Comparison of ENCODE assay signal across 16 cellular contexts in genomic region chr5:68995847-68996204, GRCh38.
DNase-seq lines count a peak whose midpoint lies in the region; FAIRE-seq and TF ChIP-seq lines count a peak whose summit lies in the region.
"Had no signal": no experiment of that assay in that cellular context is flagged by ENCODE, and none has a peak within 500 bp of the region (broad histone marks: within the 10 kb centered on the region; RNA-seq: fewer than 3 reads in every experiment).

No MANE protein-coding gene starts in this region.

- no peak overlapping the region for H3K4me3 Mint-ChIP-seq in MCF 10A (ENCODE audit: unreplicated experiment)
- H3K4me3 Mint-ChIP-seq in CD4-positive, alpha-beta memory T cell, result no peak overlapping the region

- TF ChIP-seq RAD21 in neural cell (conservative IDR thresholded peaks at IDR 0.05), result no peak

- in situ Hi-C loops in mammary epithelial cell (cut with MboI; ENCODE audit: low sequenced_read_pairs in 2 of 2), result loop anchor here in 1 of 2 donors (25.0 kb wide), 1 partner anchor 534 kb away; no protein-coding TSS in a partner anchor

- intact Hi-C loops in mammary epithelial cell (cut with micrococcal nuclease), result no loop called here
- intact Hi-C loops in MCF 10A (cut with micrococcal nuclease), result no loop called here
- intact Hi-C loops in esophagus squamous epithelium (cut with DNase I), result no loop called here
- intact Hi-C loops in CD4-positive, alpha-beta memory T cell (cut with micrococcal nuclease), result no loop called here

- peaks cover 10% of the 10 kb centered on the region for H3K27me3 Mint-ChIP-seq in MCF 10A (ENCODE audit: insufficient read depth, unreplicated experiment)
- peaks cover 6 to 10% of the 10 kb centered on the region in 2 donors for H3K27me3 Mint-ChIP-seq in CD4-positive, alpha-beta memory T cell

- H3K9ac ChIP-seq in mammary epithelial cell (ENCODE audit: insufficient read depth, low read length) (no peak overlapping the region), neural cell (ENCODE audit: low read length) (no peak overlapping the region)
- H3K9ac ChIP-seq: BLaER1 treated with 17β-estradiol and CSF1 and Interleukin-3, amounts not matched to agents 10 nM and 100 nM had no signal

- H3K4me1 ChIP-seq in mammary epithelial cell (ENCODE audit: insufficient read depth, low read length) (peaks cover 15% of the 10 kb centered on the region), esophagus squamous epithelium (peaks cover 0 to 23% (median 13%) of the 10 kb centered on the region in 3 donors), BE2C (no peaks in the 10 kb centered on the region; the same call in none of the 2 replicates)
- no peaks in the 10 kb centered on the region for H3K4me1 ChIP-seq in CD4-positive, alpha-beta memory T cell (ENCODE audit: insufficient read depth, low read length)
- H3K4me1 ChIP-seq: HAP-1 had no signal

- H3K4me2 ChIP-seq in mammary epithelial cell (ENCODE audit: insufficient read depth, low read depth, low read length) (no peak overlapping the region), neural cell (ENCODE audit: low read length) (no peak overlapping the region)
- H3K4me2 ChIP-seq: BLaER1 treated with 17β-estradiol and CSF1 and Interleukin-3, amounts not matched to agents 10 nM and 100 nM had no signal

- peak; percentile 47 for FAIRE-seq in bronchial epithelial cell (lab: Jason Lieb, UNC)

- 44% methylated on average over 4 of the region's 4 CpGs for WGBS in mammary epithelial cell (ENCODE audit: low coverage, missing lambda C conversion rate)
- WGBS in esophagus squamous epithelium, 2 donors, result 43 to 44% methylated on average over 4 of the region's 4 CpGs

- H4K20me1 ChIP-seq in mammary epithelial cell (ENCODE audit: insufficient read depth, low read length) (no peaks in the 10 kb centered on the region), neural cell (ENCODE audit: insufficient read depth) (no peaks in the 10 kb centered on the region)
- H4K20me1 ChIP-seq: BLaER1 treated with 17β-estradiol and CSF1 and Interleukin-3, amounts not matched to agents 10 nM and 100 nM had no signal

- H3K27me3 ChIP-seq in mammary epithelial cell (ENCODE audit: insufficient read depth, low read length), result no peaks in the 10 kb centered on the region
- H3K27me3 ChIP-seq in bronchial epithelial cell (ENCODE audit: control insufficient read depth, insufficient read depth, low read length), result peaks cover 2% of the 10 kb centered on the region
- H3K27me3 ChIP-seq in esophagus squamous epithelium, result no peaks in the 10 kb centered on the region
- H3K27me3 ChIP-seq in neural cell (ENCODE audit: insufficient read depth, low read depth, low read length), result no peaks in the 10 kb centered on the region
- H3K27me3 ChIP-seq in CD4-positive, alpha-beta memory T cell (ENCODE audit: insufficient read depth, low read length), result no peaks in the 10 kb centered on the region
- no peaks in the 10 kb centered on the region for H3K27me3 ChIP-seq in BE2C
- H3K27me3 ChIP-seq: BLaER1 treated with 17β-estradiol and CSF1 and Interleukin-3, amounts not matched to agents 10 nM and 100 nM had no signal

- H3F3A ChIP-seq in neural cell (ENCODE audit: insufficient read depth, low read length, poor library complexity, severe bottlenecking), result no peaks in the 10 kb centered on the region

- CTCF ChIA-PET in mammary epithelial cell (lab: Charles Lee; ENCODE audit: low non-redundant PET), result no interaction called here
- CTCF ChIA-PET in MCF 10A (lab: Yijun Ruan, JAX), result interaction anchor here (0.6 to 1.5 kb wide), 5 partner anchors 10 to 709 kb away, joined by 3 to 4 read pairs (median 3); no protein-coding TSS in a partner anchor
- CTCF ChIA-PET in CD4-positive, alpha-beta memory T cell (lab: Charles Lee; ENCODE audit: partially characterized antibody), result no interaction called here

- TF ChIP-seq POLR2A in esophagus squamous epithelium (IDR thresholded peaks at IDR 0.05), result no peak

- H3K27ac ChIP-seq in mammary epithelial cell (ENCODE audit: insufficient read depth, low read depth, low read length) (peak overlapping the region; percentile 4), esophagus squamous epithelium (peak overlapping the region in 3 of 4 donors; percentile 26 to 61 (median 40)), neural cell (ENCODE audit: low read length) (peak overlapping the region; percentile 37)
- H3K27ac ChIP-seq in CD4-positive, alpha-beta memory T cell (ENCODE audit: low read depth, low read length), result no peak overlapping the region
- H3K27ac ChIP-seq: 22Rv1; BLaER1 treated with 17β-estradiol and CSF1 and Interleukin-3, amounts not matched to agents 10 nM and 100 nM had no signal

- H2AFZ ChIP-seq in mammary epithelial cell (ENCODE audit: low read depth, low read length) (peak overlapping the region; percentile 74), neural cell (ENCODE audit: low read depth, low read length) (no peak overlapping the region)

- H3K9me2 ChIP-seq in neural cell (ENCODE audit: insufficient read depth, low read length), result no peaks in the 10 kb centered on the region

- BruUV-seq in mammary epithelial cell (replicated peaks; lab: Mats Ljungman, UMichigan) (no TSS peak), MCF 10A (replicated peaks; lab: Mats Ljungman, UMichigan) (no TSS peak)

- H3K4me1 Mint-ChIP-seq in MCF 10A (ENCODE audit: insufficient read depth, unreplicated experiment), result no peaks in the 10 kb centered on the region
- peaks cover 0 to 7% (median 3%) of the 10 kb centered on the region in 4 donors for H3K4me1 Mint-ChIP-seq in CD4-positive, alpha-beta memory T cell

- TF ChIP-seq EP300 in neural cell (conservative IDR thresholded peaks at IDR 0.05; ENCODE audit: poor library complexity, severe bottlenecking), result no peak

- no peak overlapping the region for H3K27ac Mint-ChIP-seq in MCF 10A (ENCODE audit: low read depth, unreplicated experiment)
- no peak overlapping the region for H3K27ac Mint-ChIP-seq in CD4-positive, alpha-beta memory T cell
- H3K27ac Mint-ChIP-seq: CD4-positive, CD25-positive, alpha-beta regulatory T cell had no signal

- H3K36me3 ChIP-seq in mammary epithelial cell (ENCODE audit: insufficient read depth, low read length), result no peaks in the 10 kb centered on the region
- no peaks in the 10 kb centered on the region for H3K36me3 ChIP-seq in bronchial epithelial cell (ENCODE audit: control insufficient read depth, insufficient read depth, low read length)
- no peaks in the 10 kb centered on the region for H3K36me3 ChIP-seq in esophagus squamous epithelium
- no peaks in the 10 kb centered on the region for H3K36me3 ChIP-seq in neural cell (ENCODE audit: insufficient read depth, low read length)
- no peaks in the 10 kb centered on the region for H3K36me3 ChIP-seq in CD4-positive, alpha-beta memory T cell (ENCODE audit: insufficient read depth, low read length)
- H3K36me3 ChIP-seq in BE2C, result no peaks in the 10 kb centered on the region
- H3K36me3 ChIP-seq: BLaER1 treated with 17β-estradiol and CSF1 and Interleukin-3, amounts not matched to agents 10 nM and 100 nM; HAP-1 had no signal

- H3K79me2 ChIP-seq in mammary epithelial cell (ENCODE audit: insufficient read depth, low read length), result no peaks in the 10 kb centered on the region
- H3K79me2 ChIP-seq in neural cell (replicated peaks; ENCODE audit: insufficient read depth, low read length), result no peaks in the 10 kb centered on the region

- H3K9me3 ChIP-seq in mammary epithelial cell (replicated peaks; ENCODE audit: insufficient read depth, low read length) (no peaks in the 10 kb centered on the region), esophagus squamous epithelium (no peaks in the 10 kb centered on the region), neural cell (ENCODE audit: low read length) (no peaks in the 10 kb centered on the region), BE2C (no peaks in the 10 kb centered on the region)
- H3K9me3 ChIP-seq in CD4-positive, alpha-beta memory T cell (ENCODE audit: control insufficient read depth in 1 of 2, low read length in 2 of 2), result no peaks in the 10 kb centered on the region
- H3K9me3 ChIP-seq: BLaER1 treated with 17β-estradiol and CSF1 and Interleukin-3, amounts not matched to agents 10 nM and 100 nM; HAP-1 had no signal

- H3K36me3 Mint-ChIP-seq in MCF 10A (ENCODE audit: insufficient read depth, unreplicated experiment), result no peaks in the 10 kb centered on the region
- H3K36me3 Mint-ChIP-seq in CD4-positive, alpha-beta memory T cell, result no peaks in the 10 kb centered on the region
- H3K36me3 Mint-ChIP-seq: CD4-positive, CD25-positive, alpha-beta regulatory T cell had no signal

- dilution Hi-C loops in mammary epithelial cell (cut with HindIII; ENCODE audit: low sequenced_read_pairs), result no loop called here

- POLR2A ChIA-PET in MCF 10A (lab: Yijun Ruan, JAX), result no interaction called here
- POLR2A ChIA-PET in CD4-positive, alpha-beta memory T cell (lab: Charles Lee; ENCODE audit: partially characterized antibody), result no interaction called here

- no peak overlapping the region for H3K4me3 ChIP-seq in mammary epithelial cell (replicated peaks in 1 of 3; ENCODE audit: insufficient read depth in 1 of 3, low read depth in 2 of 3, low read length in 3 of 3)
- H3K4me3 ChIP-seq in bronchial epithelial cell (ENCODE audit: low read depth, low read length), result no peak overlapping the region
- H3K4me3 ChIP-seq in esophagus squamous epithelium, result no peak overlapping the region
- H3K4me3 ChIP-seq in neural cell (ENCODE audit: low read length), result no peak overlapping the region
- no peak overlapping the region for H3K4me3 ChIP-seq in CD4-positive, alpha-beta memory T cell (ENCODE audit: low read length in 2 of 2)
- no peak overlapping the region for H3K4me3 ChIP-seq in BE2C (ENCODE audit: low read depth, low read length)
- H3K4me3 ChIP-seq: BLaER1 treated with 17β-estradiol and CSF1 and Interleukin-3, amounts not matched to agents 10 nM and 100 nM; GM12878; HAP-1 had no signal

- peak; percentile 67 for DNase-seq in mammary epithelial cell
- no peak for DNase-seq in MCF 10A (ENCODE audit: unreplicated experiment)
- DNase-seq in bronchial epithelial cell (ENCODE audit: low read depth), result peak; percentile 23
- DNase-seq in esophagus squamous epithelium (lab: John Stamatoyannopoulos, UW), result no peak
- DNase-seq in CD4-positive, alpha-beta memory T cell, result no peak
- no peak for DNase-seq in BE2C
- DNase-seq in NCI-H510A (lab: John Stamatoyannopoulos, UW), result no peak
- DNase-seq: Calu3; CD4-positive, CD25-positive, alpha-beta regulatory T cell; DMS 273 treated with DMSO at 0.1 percent for 48 hours; GOT3 had no signal

- no peak for TF ChIP-seq CTCF in mammary epithelial cell (conservative IDR thresholded peaks at IDR 0.05 in 1 of 2, IDR thresholded peaks at IDR 0.05 in 1 of 2; ENCODE audit: extremely low read depth in 1 of 2, insufficient read depth in 1 of 2, low read depth in 1 of 2, low read length in 2 of 2)
- no peak for TF ChIP-seq CTCF in MCF 10A (IDR thresholded peaks at IDR 0.05; ENCODE audit: unreplicated experiment)
- no peak for TF ChIP-seq CTCF in bronchial epithelial cell (IDR thresholded peaks at IDR 0.05; ENCODE audit: insufficient read depth, low read length, severe bottlenecking)
- no peak for TF ChIP-seq CTCF in esophagus squamous epithelium (IDR thresholded peaks at IDR 0.05)
- no peak for TF ChIP-seq CTCF in neural cell (IDR thresholded peaks at IDR 0.05; ENCODE audit: poor library complexity, severe bottlenecking)
- no peak for TF ChIP-seq CTCF in BE2C (IDR thresholded peaks at IDR 0.05; ENCODE audit: low read depth, low read length)

- peaks cover 8% of the 10 kb centered on the region for H3K9me3 Mint-ChIP-seq in MCF 10A (ENCODE audit: unreplicated experiment)
- peaks cover 0 to 1% (median 0%) of the 10 kb centered on the region in 8 donors for H3K9me3 Mint-ChIP-seq in CD4-positive, alpha-beta memory T cell
- H3K9me3 Mint-ChIP-seq: CD4-positive, CD25-positive, alpha-beta regulatory T cell had no signal

Comparison
In these comparisons a context has a peak if more than half of its experiments do, and no peak if none do; other contexts are left out.
1. DNase-seq: peak in mammary epithelial cell (single experiment) and bronchial epithelial cell (single experiment); none in MCF 10A (single experiment), esophagus squamous epithelium (single experiment), CD4-positive, alpha-beta memory T cell (0 of 5), BE2C (single experiment) and NCI-H510A (single experiment).